8 cellular contexts compared by ENCODE assay signal in the genomic region with DNA sequence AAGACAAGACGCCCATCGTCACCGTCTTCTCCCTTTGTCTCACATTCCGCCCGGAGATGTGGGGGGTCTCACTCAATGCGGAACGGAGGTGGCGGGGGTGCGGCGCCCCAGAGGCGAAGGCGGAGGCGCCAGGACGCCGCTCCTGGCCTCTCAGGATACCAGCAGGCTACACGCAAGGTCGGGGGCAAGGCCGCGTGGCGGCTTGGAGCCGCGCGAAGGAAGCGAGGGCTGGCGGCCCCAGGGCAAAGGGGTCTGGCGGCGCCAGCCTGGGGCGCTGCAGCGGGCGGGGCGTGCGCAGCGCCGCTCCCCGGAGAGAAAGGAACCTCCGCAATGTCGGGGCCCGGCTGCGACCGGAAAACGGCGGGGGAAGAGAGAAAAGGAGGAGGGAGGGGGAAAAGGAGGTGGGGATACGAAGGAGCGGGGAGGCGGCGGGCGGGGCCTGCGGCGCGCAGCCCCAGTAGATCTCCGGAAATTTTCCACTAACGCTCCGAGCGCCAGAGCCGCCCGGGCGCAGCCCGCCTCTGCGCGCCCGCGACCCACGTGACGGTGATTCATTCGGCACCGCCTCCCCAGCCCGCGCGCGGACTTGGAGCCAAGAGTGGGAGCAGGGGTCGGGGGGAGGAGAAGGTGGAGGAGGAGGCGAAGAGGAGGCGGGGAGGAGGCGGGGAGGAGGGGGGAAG. TPM values are rescaled to one million over a fixed set of nuclear protein-coding genes. Genes with fewer than 3 reads are reported as not detected.
DNase-seq lines count a peak whose midpoint lies in the region; ATAC-seq and TF ChIP-seq lines count a peak whose summit lies in the region.

No MANE protein-coding gene starts in this region.

- peak in 1 of 2 experiments; percentile 17 for TF ChIP-seq CTCF in Caco-2 (IDR thresholded peaks at IDR 0.05; ENCODE audit: insufficient read depth in 1 of 2, low read depth in 1 of 2, low read length in 1 of 2, severe bottlenecking in 1 of 2, unreplicated experiment in 1 of 2)

- BruUV-seq in Caco-2 (replicated peaks; lab: Mats Ljungman, UMichigan) = no TSS peak

- POLR2A ChIA-PET in Caco-2 (lab: Charles Lee) = interaction anchor here (0.6 to 1.2 kb wide), 3 partner anchors 11 to 279 kb away, joined by 3 to 5 read pairs (median 4); no protein-coding TSS in a partner anchor

- intact Hi-C loops in Caco-2 (cut with micrococcal nuclease; ENCODE audit: unreplicated experiment) = loop anchor here (1.0 to 2.0 kb wide), 4 partner anchors 11 to 278 kb away; a partner anchor contains a TSS

- H3K27me3 Mint-ChIP-seq in Caco-2 (ENCODE audit: insufficient read depth, unreplicated experiment) = no peaks in the 10 kb centered on the region
- no peaks in the 10 kb centered on the region for H3K27me3 Mint-ChIP-seq in effector memory CD8-positive, alpha-beta T cell

- peak; percentile 97 to 98 for DNase-seq in Caco-2
- peak; percentile 96 for DNase-seq in HT-29 (ENCODE audit: low spot score)
- peak; percentile 29 for DNase-seq in NK-92 (lab: John Stamatoyannopoulos, UW; ENCODE audit: unreplicated experiment)
- peak; percentile 83 to 89 (median 84) for DNase-seq in activated CD8-positive, alpha-beta memory T cell treated with anti-CD3 and anti-CD28 coated beads for 48 hours (ENCODE audit: low read depth in 2 of 3, low spot score in 2 of 3)
- DNase-seq in effector memory CD8-positive, alpha-beta T cell = peak; percentile 83 to 86 (median 84)
- peak; percentile 99 for DNase-seq in mesenteric fat pad (ENCODE audit: low spot score)
- DNase-seq in stimulated activated CD8-positive, alpha-beta memory T cell treated with anti-CD3 and anti-CD28 coated beads, Interleukin-15, amount 100 ng/mL, for 1 hour (ENCODE audit: low read depth) = peak; percentile 83

- H3K4me3 ChIP-seq in Caco-2 (ENCODE audit: low read depth, low read length) = peak overlapping the region; percentile 94

- no peaks in the 10 kb centered on the region for H3K27me3 ChIP-seq in Caco-2 (replicated peaks; ENCODE audit: control insufficient read depth, insufficient read depth, low read length)

- H3K36me3 ChIP-seq in Caco-2 (ENCODE audit: control insufficient read depth, insufficient read depth, low read length) = no peaks in the 10 kb centered on the region

- peak overlapping the region; percentile 77 for H3K4me3 Mint-ChIP-seq in Caco-2 (ENCODE audit: unreplicated experiment)
- H3K4me3 Mint-ChIP-seq in effector memory CD8-positive, alpha-beta T cell = peak overlapping the region; percentile 89 to 94

- H3K36me3 Mint-ChIP-seq in Caco-2 (ENCODE audit: insufficient read depth, unreplicated experiment) = peaks cover 17% of the 10 kb centered on the region
- H3K36me3 Mint-ChIP-seq in effector memory CD8-positive, alpha-beta T cell (ENCODE audit: insufficient read depth) = peaks cover 14% of the 10 kb centered on the region

- peaks cover 38% of the 10 kb centered on the region for H3K4me1 Mint-ChIP-seq in Caco-2 (ENCODE audit: low read depth, unreplicated experiment)
- H3K4me1 Mint-ChIP-seq in effector memory CD8-positive, alpha-beta T cell (ENCODE audit: low read depth in 2 of 2) = peaks cover 14 to 20% of the 10 kb centered on the region in 2 donors

- CTCF ChIA-PET in Caco-2 (lab: Charles Lee) = interaction anchor here (0.6 to 2.4 kb wide), 2 partner anchors 24 to 278 kb away, joined by 3 to 8 read pairs; no protein-coding TSS in a partner anchor

- no peaks in the 10 kb centered on the region for H3K9me3 ChIP-seq in Caco-2

- H3K4me1 ChIP-seq in Caco-2 = peaks cover 47% of the 10 kb centered on the region

- no peaks in the 10 kb centered on the region for H3K9me3 Mint-ChIP-seq in Caco-2 (ENCODE audit: unreplicated experiment)
- no peaks in the 10 kb centered on the region for H3K9me3 Mint-ChIP-seq in effector memory CD8-positive, alpha-beta T cell

- H3K27ac Mint-ChIP-seq in Caco-2 (ENCODE audit: unreplicated experiment) = peak overlapping the region; percentile 99
- H3K27ac Mint-ChIP-seq in effector memory CD8-positive, alpha-beta T cell = peak overlapping the region; percentile 94

- peak; percentile 68 for ATAC-seq in GM21360 (IDR thresholded peaks at IDR 0.05; ENCODE audit: unreplicated experiment)
- peak; percentile 80 for ATAC-seq in effector memory CD8-positive, alpha-beta T cell (replicated peaks)

RNA-seq across cellular contexts. Expression of a gene that starts 10.5 kb away (rescaled TPM):
- total RNA-seq in Caco-2 (2022) (317 and 331 TPM in 2 replicates), mesenteric fat pad (248 TPM)
- 67.9 and 74.4 TPM in 2 replicates for total RNA-seq in HT-29 (2014; rRNA removed; shearing (Covaris generic))

Comparison
In these comparisons a context has a peak if more than half of its experiments do, and no peak if none do; other contexts are left out.
1. Peak in every context shown above with its lines: DNase-seq, ATAC-seq and H3K4me3 ChIP-seq.
2. DNase-seq: peak in every context shown above with its lines; median percentile 99 in mesenteric fat pad; 98 in Caco-2; 96 in HT-29; 84 in activated CD8-positive, alpha-beta memory T cell treated with anti-CD3 and anti-CD28 coated beads for 48 hours; 84 in effector memory CD8-positive, alpha-beta T cell; 83 in stimulated activated CD8-positive, alpha-beta memory T cell treated with anti-CD3 and anti-CD28 coated beads, Interleukin-15, amount 100 ng/mL, for 1 hour; 29 in NK-92.